In the genomic region with DNA sequence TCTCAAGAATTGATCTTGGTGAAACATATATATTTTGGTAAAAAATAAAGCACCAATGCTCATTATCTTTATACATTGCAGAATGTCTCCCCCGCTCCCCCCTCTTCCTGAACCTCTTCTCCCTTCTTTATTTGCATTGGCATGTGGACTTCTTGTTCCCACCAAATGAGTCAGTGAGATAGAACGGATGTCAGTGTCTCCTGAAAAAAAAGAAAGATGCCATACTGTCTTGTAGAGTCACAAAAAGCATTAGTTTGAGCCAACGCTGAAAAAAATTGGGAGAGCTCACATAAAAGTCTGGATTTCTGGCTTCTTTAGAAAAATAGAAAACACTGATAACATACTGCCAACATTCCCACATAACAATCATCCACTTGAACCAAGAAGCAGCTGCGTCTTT, we compare ENCODE assay signal across 15 cellular contexts. TPM values are rescaled to one million over a fixed set of nuclear protein-coding genes. Genes with fewer than 3 reads are reported as not detected.
DNase-seq lines count a peak whose midpoint lies in the region; ATAC-seq and TF ChIP-seq lines count a peak whose summit lies in the region.
"Had no signal": no experiment of that assay in that cellular context is flagged by ENCODE, and none has a peak within 500 bp of the region (broad histone marks: within the 10 kb centered on the region; RNA-seq: fewer than 3 reads in every experiment).

No MANE protein-coding gene starts in this region.

- no peak overlapping the region for H3K18ac ChIP-seq in mesendoderm (ENCODE audit: low read length)

- DNase-seq in Daoy (ENCODE audit: low read depth) (peak; percentile 27), HT1080 (ENCODE audit: low read depth) (peak; percentile 60), cardiac fibroblast (ENCODE audit: low read depth in 2 of 2) (peak; percentile 73 to 76), mesendoderm (peak; percentile 69)
- DNase-seq in stimulated activated CD4-positive, alpha-beta T cell treated with anti-CD3 and anti-CD28 coated beads, Interleukin-4, amount 100 ng/mL, for 24 hours, result no peak
- DNase-seq: Caco-2, NCI-H1417 treated with DMSO at 0.1 percent for 48 hours, NCI-H2029 treated with DMSO at 0.1 percent for 48 hours, NCI-H526, PC-9 had no signal

- H3K79me1 ChIP-seq in mesendoderm (ENCODE audit: low read length), result no peaks in the 10 kb centered on the region

- ATAC-seq in GM19463 (IDR thresholded peaks at IDR 0.05; ENCODE audit: unreplicated experiment) (no peak), HG03378 (IDR thresholded peaks at IDR 0.05; ENCODE audit: unreplicated experiment) (no peak)
- ATAC-seq: A549, GM12878 had no signal

- H3K9ac ChIP-seq in mesendoderm (ENCODE audit: low read length), result no peak overlapping the region

- H3K79me2 ChIP-seq in mesendoderm (ENCODE audit: control insufficient read depth, insufficient read depth, low read length), result no peaks in the 10 kb centered on the region

- no peak overlapping the region for H2BK15ac ChIP-seq in mesendoderm (replicated peaks; ENCODE audit: low read depth)

- no peak overlapping the region for H3K56ac ChIP-seq in mesendoderm (ENCODE audit: low read length)

- no peak overlapping the region for H2BK5ac ChIP-seq in mesendoderm (ENCODE audit: low read length)

- H2BK120ac ChIP-seq in mesendoderm (ENCODE audit: low read depth, low read length), result no peak overlapping the region

- no peak overlapping the region for H4K8ac ChIP-seq in mesendoderm (ENCODE audit: low read depth, low read length)

- H3K36me3 ChIP-seq in mesendoderm (ENCODE audit: control insufficient read depth, insufficient read depth, low read length), result no peaks in the 10 kb centered on the region

- no peak overlapping the region for H3K4ac ChIP-seq in mesendoderm (ENCODE audit: low read depth, low read length)

- H3K27ac ChIP-seq in mesendoderm (ENCODE audit: low read depth, low read length), result no peak overlapping the region
- H3K27ac ChIP-seq: A549, PC-9 had no signal

- H3K4me3 ChIP-seq in cardiac fibroblast (replicated peaks in 1 of 2; ENCODE audit: low read depth in 2 of 2, low read length in 2 of 2), result no peak overlapping the region
- no peak overlapping the region for H3K4me3 ChIP-seq in mesendoderm (ENCODE audit: low read length)
- H3K4me3 ChIP-seq: A549, GM12878, PC-9 had no signal

- no peak overlapping the region for H3K4me2 ChIP-seq in mesendoderm (ENCODE audit: low read length)
- H3K4me2 ChIP-seq: A549, PC-9 had no signal

- no peak for TF ChIP-seq CTCF in cardiac fibroblast (IDR thresholded peaks at IDR 0.05; ENCODE audit: low read depth, low read length)

- H2AK5ac ChIP-seq in mesendoderm (ENCODE audit: low read length), result no peak overlapping the region

- no peak overlapping the region for H4K5ac ChIP-seq in mesendoderm (ENCODE audit: low read length)

- WGBS in mesendoderm (ENCODE audit: extremely low coverage, insufficient coverage, low lambda C conversion rate), result no CpG with 5 or more reads among the region's 4 CpGs

- no peak overlapping the region for H3K23ac ChIP-seq in mesendoderm (ENCODE audit: low read length)

- H3K4me1 ChIP-seq in mesendoderm (ENCODE audit: control insufficient read depth, low read depth, low read length), result no peaks in the 10 kb centered on the region
- H3K4me1 ChIP-seq: A549, Caco-2 had no signal

- no peaks in the 10 kb centered on the region for H3K27me3 ChIP-seq in mesendoderm (ENCODE audit: insufficient read depth, low read length, poor library complexity)

RNA-seq across cellular contexts. Expression of gene STXBP5L, which starts 32.0 kb away (rescaled TPM):
- 0.09 and 0.17 TPM in 2 replicates for total RNA-seq in Daoy (2014; rRNA removed; shearing (Covaris generic))
- total RNA-seq in HT1080 (2014; rRNA removed; shearing (Covaris generic)), result 0.05 TPM in 1 of 2 replicates, not detected in the other
- 0.08 TPM in 1 of 2 replicates, not detected in the other for polyA plus RNA-seq in HT1080 (2015; cell fraction: cytosol; rRNA removed)
- 0.22 and 0.24 TPM in 2 replicates for polyA plus RNA-seq in HT1080 (2015; cell fraction: nucleus; rRNA removed)
- polyA plus RNA-seq in mesendoderm (2013, experiment 1 of 2), result 0.56 TPM
- 0.50 TPM for polyA plus RNA-seq in mesendoderm (2013, experiment 2 of 2)
- total RNA-seq: Caco-2, G401, GM12878, PC-9 had no signal
